ENCODE assay signal across 18 cellular contexts in the genomic region with DNA sequence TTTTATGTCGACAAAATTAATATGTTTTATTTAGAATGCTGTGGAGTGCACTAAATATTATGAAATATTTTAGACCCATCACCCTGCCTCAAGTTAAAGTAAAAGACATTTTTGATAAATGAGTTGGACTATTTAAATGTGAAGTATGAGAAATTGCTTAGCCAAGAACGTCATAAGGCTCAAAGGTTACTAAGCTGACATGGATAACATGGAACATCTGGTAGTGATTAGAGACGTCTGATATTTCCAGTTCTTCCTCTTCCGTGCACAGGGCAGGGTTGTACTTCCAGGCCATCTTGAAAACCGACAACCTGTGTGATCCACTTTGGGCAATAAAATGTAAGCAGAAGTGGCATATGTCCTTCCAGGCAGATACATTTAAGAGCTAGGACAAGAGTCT. TPM values are rescaled to one million over a fixed set of nuclear protein-coding genes. Genes with fewer than 3 reads are reported as not detected.
DNase-seq lines count a peak whose midpoint lies in the region; ATAC-seq and TF ChIP-seq lines count a peak whose summit lies in the region.
"Had no signal": no experiment of that assay in that cellular context is flagged by ENCODE, and none has a peak within 500 bp of the region (broad histone marks: within the 10 kb centered on the region; RNA-seq: fewer than 3 reads in every experiment).

No MANE protein-coding gene starts in this region.

- TF ChIP-seq EP300 in sigmoid colon (IDR thresholded peaks at IDR 0.05): peak in 3 of 4 donors; percentile 6 to 45 (median 17)

- H3K27me3 Mint-ChIP-seq in endothelial cell (ENCODE audit: unreplicated experiment): no peaks in the 10 kb centered on the region

- H3K36me3 ChIP-seq in adrenal gland (replicated peaks in 1 of 2) (no peaks in the 10 kb centered on the region), heart left ventricle (no peaks in the 10 kb centered on the region), sigmoid colon (no peaks in the 10 kb centered on the region)
- H3K36me3 ChIP-seq: prostate gland, SJSA1 had no signal

- no peak for TF ChIP-seq POLR2A in adrenal gland (IDR thresholded peaks at IDR 0.05)
- TF ChIP-seq POLR2A in heart left ventricle (IDR thresholded peaks at IDR 0.05): no peak
- TF ChIP-seq POLR2A in sigmoid colon (IDR thresholded peaks at IDR 0.05): no peak

- no peaks in the 10 kb centered on the region for H3K9me3 Mint-ChIP-seq in endothelial cell (ENCODE audit: unreplicated experiment)
- H3K9me3 Mint-ChIP-seq: GM23338 had no signal

- H3K27ac Mint-ChIP-seq in endothelial cell (ENCODE audit: unreplicated experiment): no peak overlapping the region
- H3K27ac Mint-ChIP-seq: GM23338 had no signal

- no peaks in the 10 kb centered on the region for H3K27me3 ChIP-seq in adrenal gland
- H3K27me3 ChIP-seq in heart left ventricle: no peaks in the 10 kb centered on the region
- no peaks in the 10 kb centered on the region for H3K27me3 ChIP-seq in sigmoid colon
- H3K27me3 ChIP-seq: SJSA1 had no signal

- peak; percentile 67 for DNase-seq in AG09319 (ENCODE audit: extremely low read depth, low read depth)
- DNase-seq in adrenal gland: no peak
- no peak for DNase-seq in heart left ventricle
- DNase-seq in sigmoid colon: no peak
- DNase-seq in NCI-H2227 treated with DMSO at 0.1 percent for 48 hours (lab: John Stamatoyannopoulos, UW): no peak
- no peak for DNase-seq in NCI-H2196 treated with DMSO at 0.1 percent for 48 hours (lab: John Stamatoyannopoulos, UW; ENCODE audit: unreplicated experiment)
- DNase-seq in medulla oblongata (ENCODE audit: extremely low spot score): no peak
- no peak for DNase-seq in endothelial cell (ENCODE audit: low spot score)
- DNase-seq: activated effector memory CD4-positive, alpha-beta T cell treated with Interleukin-2 at 50 U/mL for 16 hours; aorta; dermis blood vessel endothelial cell; NCI-H1092 treated with DMSO at 0.1 percent for 48 hours; NCI-H345 had no signal

- ATAC-seq in heart left ventricle: peak; percentile 37 to 88 (median 75)
- ATAC-seq: GM23338, K562 had no signal

- H3K4me3 ChIP-seq in adrenal gland (no peak overlapping the region), heart left ventricle (no peak overlapping the region), sigmoid colon (no peak overlapping the region)
- H3K4me3 ChIP-seq: GM23338, K562, prostate gland, SJSA1 had no signal

- H3K4me1 Mint-ChIP-seq in endothelial cell (ENCODE audit: unreplicated experiment): no peaks in the 10 kb centered on the region
- H3K4me1 Mint-ChIP-seq: GM23338 had no signal

- intact Hi-C loops in adrenal gland (cut with DNase I) (no loop called here), heart left ventricle (cut with DNase I) (no loop called here), sigmoid colon (cut with DNase I) (no loop called here)

- H3K9me3 ChIP-seq in adrenal gland (replicated peaks in 1 of 3): no peaks in the 10 kb centered on the region
- H3K9me3 ChIP-seq in heart left ventricle: no peaks in the 10 kb centered on the region
- no peaks in the 10 kb centered on the region for H3K9me3 ChIP-seq in sigmoid colon
- H3K9me3 ChIP-seq: prostate gland, SJSA1 had no signal

- no peaks in the 10 kb centered on the region for H3K36me3 Mint-ChIP-seq in endothelial cell (ENCODE audit: low read depth, unreplicated experiment)

- H3K27ac ChIP-seq in adrenal gland (peak overlapping the region in 3 of 5 donors; percentile 47 to 81 (median 61)), heart left ventricle (peak overlapping the region in 9 of 12 donors; percentile 35 to 86 (median 51)), sigmoid colon (peak overlapping the region; percentile 60 to 72 (median 65))
- H3K27ac ChIP-seq: prostate gland, SJSA1 had no signal

- H3K4me1 ChIP-seq in adrenal gland (replicated peaks in 1 of 2) (peaks cover 0 to 10% of the 10 kb centered on the region in 2 donors), heart left ventricle (peaks cover 0 to 59% (median 23%) of the 10 kb centered on the region in 12 donors), sigmoid colon (peaks cover 0 to 13% (median 2%) of the 10 kb centered on the region in 4 donors)
- H3K4me1 ChIP-seq: prostate gland, SJSA1 had no signal

- H3K4me3 Mint-ChIP-seq in endothelial cell (ENCODE audit: unreplicated experiment): no peak overlapping the region
- H3K4me3 Mint-ChIP-seq: GM23338 had no signal

- TF ChIP-seq CTCF in AG09319 (IDR thresholded peaks at IDR 0.05; ENCODE audit: low read depth, low read length) (no peak), adrenal gland (IDR thresholded peaks at IDR 0.05) (no peak), heart left ventricle (IDR thresholded peaks at IDR 0.05) (no peak), sigmoid colon (IDR thresholded peaks at IDR 0.05) (no peak), endothelial cell (IDR thresholded peaks at IDR 0.05; ENCODE audit: unreplicated experiment) (no peak)

- 29 to 43% (median 35%) methylated on average over 5 of the region's 5 CpGs for WGBS in adrenal gland, 4 donors
- 51 to 60% (median 52%) methylated on average over 5 of the region's 5 CpGs for WGBS in heart left ventricle, 4 donors
- 23 to 51% methylated on average over 5 of the region's 5 CpGs for WGBS in sigmoid colon, 2 donors

RNA-seq across cellular contexts. Expression of a gene that starts 7.2 kb away (rescaled TPM):
- total RNA-seq in adrenal gland: 1 to 10 TPM in 3 of 8 donors, under 1 TPM in 3, not detected in 2; 0.60 to 5.4 (median 1.7) TPM
- 1 to 10 TPM in 2 of 3 donors, under 1 TPM in 1; 0.79 to 1.3 (median 1.2) TPM for polyA plus RNA-seq in adrenal gland
- 10 to 100 TPM in 1 of 9 donors, 1 to 10 TPM in 2, under 1 TPM in 2, not detected in 4; 0.81 to 44.3 (median 3.1) TPM for total RNA-seq in heart left ventricle
- under 1 TPM in 1 of 2 donors, not detected in 1; 0.15 TPM for polyA plus RNA-seq in heart left ventricle
- total RNA-seq in sigmoid colon: 1 to 10 TPM in 1 of 4 donors, not detected in 3; 1.6 TPM
- 10 to 100 TPM in 1 of 3 donors, 1 to 10 TPM in 2; 2.5 to 12.5 (median 6.6) TPM for polyA plus RNA-seq in sigmoid colon
- not detected for total RNA-seq in endothelial cell (ENCODE audit: unreplicated experiment)
- total RNA-seq: GM23338, K562, prostate gland, SJSA1, ureter had no signal
- polyA plus RNA-seq: GM23338 had no signal

RNA-seq across cellular contexts. Expression of a gene that starts 26.5 kb away (rescaled TPM):
- total RNA-seq in adrenal gland (under 1 TPM in 2 of 8 donors, not detected in 6; 0.36 to 0.53 TPM), heart left ventricle (10 to 100 TPM in 3 of 9 donors, 1 to 10 TPM in 4, under 1 TPM in 2; 0.23 to 43.1 (median 2.4) TPM), sigmoid colon (10 to 100 TPM in 3 of 4 donors, 1 to 10 TPM in 1; 9.9 to 62.6 (median 46.0) TPM), endothelial cell (ENCODE audit: unreplicated experiment) (not detected)
- polyA plus RNA-seq in adrenal gland (under 1 TPM; 0.24 to 0.88 (median 0.56) TPM), heart left ventricle (1 to 10 TPM; 2.0 to 3.0 TPM), sigmoid colon (10 to 100 TPM in 1 of 3 donors, 1 to 10 TPM in 2; 3.0 to 24.6 (median 5.6) TPM)
- total RNA-seq: aorta, dermis blood vessel endothelial cell, GM23338, K562, SJSA1, ureter had no signal
- polyA plus RNA-seq: aorta, GM23338, K562 had no signal

RNA-seq across cellular contexts. Expression of a gene that starts 42.1 kb away (rescaled TPM):
- total RNA-seq in adrenal gland: 1 to 10 TPM in 1 of 8 donors, not detected in 7; 2.2 TPM
- polyA plus RNA-seq in adrenal gland: under 1 TPM in 2 of 3 donors, not detected in 1; 0.64 to 0.74 TPM
- 1 to 10 TPM in 1 of 9 donors, not detected in 8; 3.4 TPM for total RNA-seq in heart left ventricle
- under 1 TPM in 1 of 2 donors, not detected in 1; 0.36 TPM for polyA plus RNA-seq in heart left ventricle
- total RNA-seq in sigmoid colon: not detected
- polyA plus RNA-seq in sigmoid colon: under 1 TPM in 1 of 3 donors, not detected in 2; 0.13 TPM
- total RNA-seq in endothelial cell (ENCODE audit: unreplicated experiment): not detected
- total RNA-seq: aorta, dermis blood vessel endothelial cell, GM23338, K562, prostate gland, SJSA1, ureter had no signal
- polyA plus RNA-seq: aorta, GM23338, K562 had no signal

RNA-seq across cellular contexts. Expression of a gene that starts 44.2 kb away (rescaled TPM):
- total RNA-seq in adrenal gland (10 to 100 TPM in 1 of 8 donors, 1 to 10 TPM in 6, under 1 TPM in 1; 0.81 to 17.6 (median 3.4) TPM), heart left ventricle (10 to 100 TPM in 1 of 9 donors, 1 to 10 TPM in 3, under 1 TPM in 3, not detected in 2; 0.29 to 98.0 (median 1.2) TPM), sigmoid colon (1 to 10 TPM in 2 of 4 donors, not detected in 2; 1.7 to 2.1 TPM), endothelial cell (ENCODE audit: unreplicated experiment) (not detected)
- polyA plus RNA-seq in adrenal gland (1 to 10 TPM; 1.7 to 2.2 (median 1.7) TPM), heart left ventricle (1 to 10 TPM in 1 of 2 donors, under 1 TPM in 1; 0.36 to 1.1 TPM), sigmoid colon (10 to 100 TPM in 1 of 3 donors, 1 to 10 TPM in 2; 2.0 to 47.9 (median 9.6) TPM)
- total RNA-seq: dermis blood vessel endothelial cell, GM23338, K562, prostate gland, SJSA1 had no signal
- polyA plus RNA-seq: GM23338, K562 had no signal

RNA-seq across cellular contexts. Expression of a gene that starts 51.0 kb away (rescaled TPM):
- total RNA-seq in adrenal gland (not detected), heart left ventricle (not detected), sigmoid colon (not detected), endothelial cell (ENCODE audit: unreplicated experiment) (not detected)
- polyA plus RNA-seq in adrenal gland (not detected), heart left ventricle (not detected), sigmoid colon (not detected)
- total RNA-seq: aorta, dermis blood vessel endothelial cell, GM23338, K562, prostate gland, SJSA1, ureter had no signal
- polyA plus RNA-seq: aorta, GM23338 had no signal
